Comparison of ENCODE assay signal across 10 cellular contexts in the genomic region with DNA sequence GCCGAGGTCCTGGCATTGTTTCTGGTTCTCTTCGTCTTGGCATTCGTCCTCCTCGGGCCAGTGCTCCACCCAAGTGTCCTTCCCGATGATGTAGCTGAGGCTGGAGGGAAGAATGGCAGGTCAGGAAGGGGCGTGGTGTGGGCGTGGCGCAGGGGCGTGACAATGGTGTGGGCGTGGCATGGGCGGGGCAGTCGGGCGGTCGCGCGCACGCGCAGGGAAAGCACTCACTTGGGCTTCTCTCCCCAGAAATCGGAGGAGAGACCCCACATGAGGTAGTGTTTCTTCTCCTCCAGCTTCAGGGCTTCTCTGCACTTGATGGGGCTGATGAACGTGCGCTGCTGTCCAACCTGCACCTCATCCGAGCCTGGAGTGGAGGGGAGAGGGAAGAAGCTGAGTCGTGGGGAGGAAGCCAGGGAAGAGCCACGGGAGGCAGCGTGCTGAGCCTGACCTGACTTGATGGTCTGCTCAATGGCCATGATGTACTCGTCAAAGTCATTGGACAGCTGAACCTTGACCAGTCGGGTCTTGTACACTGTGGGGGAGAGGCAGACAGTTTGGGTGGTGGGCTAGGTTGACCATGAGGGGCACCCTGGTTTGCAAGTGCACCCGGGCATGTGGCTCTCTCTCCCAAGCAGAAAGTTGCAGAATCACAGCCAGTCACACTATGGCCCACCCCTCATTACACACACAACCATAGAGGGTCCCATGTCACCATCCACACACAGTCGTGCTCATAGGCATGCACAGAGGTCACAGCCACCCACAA. TPM values are rescaled to one million over a fixed set of nuclear protein-coding genes. Genes with fewer than 3 reads are reported as not detected.
DNase-seq lines count a peak whose midpoint lies in the region; ATAC-seq, FAIRE-seq and TF ChIP-seq lines count a peak whose summit lies in the region.
"Had no signal": no experiment of that assay in that cellular context is flagged by ENCODE, and none has a peak within 500 bp of the region (broad histone marks: within the 10 kb centered on the region; RNA-seq: fewer than 3 reads in every experiment).

No MANE protein-coding gene starts in this region.

- DNase-seq in activated CD4-positive, alpha-beta T cell treated with anti-CD3 and anti-CD28 coated beads for 36 hours = peak; percentile 77
- no peak for DNase-seq in activated CD4-positive, alpha-beta T cell treated with anti-CD3 and anti-CD28 coated beads, Interleukin-2, amount 50 U/mL, for 1 hour
- DNase-seq in activated effector memory CD4-positive, alpha-beta T cell treated with anti-CD3 and anti-CD28 coated beads, Interleukin-2, amount 50 U/mL, for 16 hours = peak; percentile 88
- DNase-seq in immature natural killer cell (no peak), D721Med (ENCODE audit: insufficient read length, low spot score) (no peak), vagina (ENCODE audit: extremely low spot score in 2 of 2) (no peak)
- DNase-seq: NCI-H345 had no signal

- no peaks in the 10 kb centered on the region for H3K4me1 ChIP-seq in vagina
- H3K4me1 ChIP-seq: HAP-1 had no signal

- H3K9me3 Mint-ChIP-seq in activated CD4-positive, alpha-beta T cell treated with anti-CD3 and anti-CD28 coated beads for 36 hours (ENCODE audit: low read depth) = peaks cover 24% of the 10 kb centered on the region
- H3K9me3 Mint-ChIP-seq in immature natural killer cell = no peaks in the 10 kb centered on the region
- peaks cover 32% of the 10 kb centered on the region for H3K9me3 Mint-ChIP-seq in stimulated activated naive CD8-positive, alpha-beta T cell treated with anti-CD3 and anti-CD28 coated beads, Interleukin-15, Interleukin-2, amounts not matched to agents 100 ng/mL and 50 ng/mL, for 24 hours

- no peaks in the 10 kb centered on the region for H3K9me3 ChIP-seq in vagina
- H3K9me3 ChIP-seq: HAP-1 had no signal

- H3K27ac ChIP-seq in vagina = no peak overlapping the region

- no peaks in the 10 kb centered on the region for H3K36me3 ChIP-seq in vagina
- H3K36me3 ChIP-seq: HAP-1 had no signal

- CTCF ChIA-PET in activated CD4-positive, alpha-beta T cell treated with anti-CD3 and anti-CD28 coated beads for 36 hours (lab: Charles Lee) = interaction anchor here (1.4 kb wide), 1 partner anchor 14 kb away, joined by 4 read pairs; no protein-coding TSS in a partner anchor

- peaks cover 3% of the 10 kb centered on the region for H3K27me3 Mint-ChIP-seq in activated CD4-positive, alpha-beta T cell treated with anti-CD3 and anti-CD28 coated beads for 36 hours
- peaks cover 4 to 16% (median 10%) of the 10 kb centered on the region in 3 donors for H3K27me3 Mint-ChIP-seq in immature natural killer cell (ENCODE audit: low read depth in 3 of 3)
- H3K27me3 Mint-ChIP-seq in stimulated activated naive CD8-positive, alpha-beta T cell treated with anti-CD3 and anti-CD28 coated beads, Interleukin-15, Interleukin-2, amounts not matched to agents 100 ng/mL and 50 ng/mL, for 24 hours = peaks cover 9% of the 10 kb centered on the region

- peaks cover 13% of the 10 kb centered on the region for H3K36me3 Mint-ChIP-seq in activated CD4-positive, alpha-beta T cell treated with anti-CD3 and anti-CD28 coated beads for 36 hours (ENCODE audit: low read depth)
- no peaks in the 10 kb centered on the region for H3K36me3 Mint-ChIP-seq in immature natural killer cell
- peaks cover 15% of the 10 kb centered on the region for H3K36me3 Mint-ChIP-seq in stimulated activated naive CD8-positive, alpha-beta T cell treated with anti-CD3 and anti-CD28 coated beads, Interleukin-15, Interleukin-2, amounts not matched to agents 100 ng/mL and 50 ng/mL, for 24 hours (ENCODE audit: low read depth)

- H3K4me3 Mint-ChIP-seq in activated CD4-positive, alpha-beta T cell treated with anti-CD3 and anti-CD28 coated beads for 36 hours = peak overlapping the region; percentile 42
- peak overlapping the region in 3 of 5 donors; percentile 21 to 58 (median 53) for H3K4me3 Mint-ChIP-seq in immature natural killer cell
- peak overlapping the region; percentile 80 for H3K4me3 Mint-ChIP-seq in stimulated activated naive CD8-positive, alpha-beta T cell treated with anti-CD3 and anti-CD28 coated beads, Interleukin-15, Interleukin-2, amounts not matched to agents 100 ng/mL and 50 ng/mL, for 24 hours

- TF ChIP-seq CTCF in D721Med (IDR thresholded peaks at IDR 0.05; ENCODE audit: insufficient read depth, missing control alignments) (no peak), vagina (IDR thresholded peaks at IDR 0.05) (no peak)

- no peak for TF ChIP-seq POLR2A in vagina (IDR thresholded peaks at IDR 0.05)

- peak overlapping the region; percentile 65 for H3K27ac Mint-ChIP-seq in activated CD4-positive, alpha-beta T cell treated with anti-CD3 and anti-CD28 coated beads for 36 hours
- H3K27ac Mint-ChIP-seq in immature natural killer cell = peak overlapping the region in 1 of 6 donors; percentile 50
- H3K27ac Mint-ChIP-seq in stimulated activated naive CD8-positive, alpha-beta T cell treated with anti-CD3 and anti-CD28 coated beads, Interleukin-15, Interleukin-2, amounts not matched to agents 100 ng/mL and 50 ng/mL, for 24 hours = peak overlapping the region; percentile 99

- no peak overlapping the region for H3K4me3 ChIP-seq in vagina
- H3K4me3 ChIP-seq: HAP-1 had no signal

- intact Hi-C loops in activated CD4-positive, alpha-beta T cell treated with anti-CD3 and anti-CD28 coated beads for 36 hours (cut with DNase I, micrococcal nuclease) = loop anchor here (1.0 to 5.0 kb wide), 6 partner anchors 8 to 519 kb away; partner anchors contain the start of genes TNFSF14 (in 1 of the 2) and VAV1 (in 1 of the 2)
- intact Hi-C loops in vagina (cut with DNase I) = no loop called here

- no peak for FAIRE-seq in D721Med (lab: Jason Lieb, UNC)

- peaks cover 56% of the 10 kb centered on the region for H3K4me1 Mint-ChIP-seq in activated CD4-positive, alpha-beta T cell treated with anti-CD3 and anti-CD28 coated beads for 36 hours
- peaks cover 39 to 46% of the 10 kb centered on the region in 2 donors for H3K4me1 Mint-ChIP-seq in immature natural killer cell
- H3K4me1 Mint-ChIP-seq in stimulated activated naive CD8-positive, alpha-beta T cell treated with anti-CD3 and anti-CD28 coated beads, Interleukin-15, Interleukin-2, amounts not matched to agents 100 ng/mL and 50 ng/mL, for 24 hours (ENCODE audit: low read depth) = peaks cover 71% of the 10 kb centered on the region

- H3K27me3 ChIP-seq in vagina = no peaks in the 10 kb centered on the region

- ATAC-seq in activated CD4-positive, alpha-beta T cell treated with anti-CD3 and anti-CD28 coated beads for 36 hours = no peak
- ATAC-seq in HG02938 (IDR thresholded peaks at IDR 0.05; ENCODE audit: unreplicated experiment) = no peak

- POLR2A ChIA-PET in activated CD4-positive, alpha-beta T cell treated with anti-CD3 and anti-CD28 coated beads for 36 hours (lab: Charles Lee) = no interaction called here

RNA-seq across cellular contexts. Expression of gene TNFSF14, which starts 8.1 kb away (rescaled TPM):
- total RNA-seq in activated CD4-positive, alpha-beta T cell treated with anti-CD3 and anti-CD28 coated beads for 36 hours = 10 to 100 TPM; 31.8 to 33.0 TPM
- 10 to 100 TPM in 2 of 3 donors, 1 to 10 TPM in 1; 7.3 to 39.0 (median 11.0) TPM for polyA plus RNA-seq in immature natural killer cell
- 1.7 TPM for total RNA-seq in vagina

RNA-seq across cellular contexts. Expression of gene C3, which starts 42.3 kb away (rescaled TPM):
- 1 to 10 TPM in 1 of 2 experiments, under 1 TPM in 1; 0.93 to 1.0 TPM for total RNA-seq in activated CD4-positive, alpha-beta T cell treated with anti-CD3 and anti-CD28 coated beads for 36 hours
- under 1 TPM in 2 of 3 donors, not detected in 1; 0.09 to 0.78 TPM for polyA plus RNA-seq in immature natural killer cell
- total RNA-seq in vagina = 1,239 TPM

RNA-seq across cellular contexts. Expression of gene GPR108, which starts 59.3 kb away (rescaled TPM):
- total RNA-seq in activated CD4-positive, alpha-beta T cell treated with anti-CD3 and anti-CD28 coated beads for 36 hours = 10 to 100 TPM; 58.8 to 59.9 TPM
- 100 to 1,000 TPM; 127 to 178 (median 160) TPM for polyA plus RNA-seq in immature natural killer cell
- total RNA-seq in vagina = 62.9 TPM

Comparison
In these comparisons a context has a peak if more than half of its experiments do, and no peak if none do; other contexts are left out.
1. DNase-seq: peak in activated CD4-positive, alpha-beta T cell treated with anti-CD3 and anti-CD28 coated beads for 36 hours (single experiment) and activated effector memory CD4-positive, alpha-beta T cell treated with anti-CD3 and anti-CD28 coated beads, Interleukin-2, amount 50 U/mL, for 16 hours (single experiment); none in activated CD4-positive, alpha-beta T cell treated with anti-CD3 and anti-CD28 coated beads, Interleukin-2, amount 50 U/mL, for 1 hour (single experiment), immature natural killer cell (0 of 3), D721Med (single experiment) and vagina (0 of 2).
2. RNA of gene TNFSF14, which starts 8.1 kb away (total RNA-seq): 31.8 to 33.0 TPM in activated CD4-positive, alpha-beta T cell treated with anti-CD3 and anti-CD28 coated beads for 36 hours; 1.7 TPM in vagina (single experiment); every median in the first group is over 10 times any median in the second.
3. RNA of gene C3, which starts 42.3 kb away (total RNA-seq): 1,239 TPM in vagina (single experiment); 0.93 to 1.0 TPM in activated CD4-positive, alpha-beta T cell treated with anti-CD3 and anti-CD28 coated beads for 36 hours; every median in the first group is over 100 times any median in the second.
4. Peak in every context shown above with its lines, with median percentiles within 50 percentile points of each other: H3K4me3 Mint-ChIP-seq.